8 cellular contexts compared by ENCODE assay signal in genomic region chr6:33391278-33392167, GRCh38. TPM values are rescaled to one million over a fixed set of nuclear protein-coding genes. Genes with fewer than 3 reads are reported as not detected.
DNase-seq lines count a peak whose midpoint lies in the region; ATAC-seq and TF ChIP-seq lines count a peak whose summit lies in the region.

Gene KIFC1 (plus strand): TSS chr6:33391823. CDS start chr6:33391986, 163 bp downstream.

- peak within 1 kb of the TSS; percentile 3; the same call in 1 of the 2 replicates for H3K18ac ChIP-seq in IMR-90 (ENCODE audit: low read depth, low read length)

- TF ChIP-seq RAD21 in IMR-90 (IDR thresholded peaks at IDR 0.05; ENCODE audit: low read length), result peak; percentile 68

- peak within 1 kb of the TSS; percentile 95 for H3K4me2 ChIP-seq in IMR-90 (ENCODE audit: low read depth, low read length)

- H3K4me3 ChIP-seq in IMR-90 (ENCODE audit: insufficient read depth, low read depth, low read length) (peak within 1 kb of the TSS; percentile 58), epithelial cell of esophagus (ENCODE audit: low read length) (peak within 1 kb of the TSS; percentile 74), mucosa of descending colon (peak within 1 kb of the TSS; percentile 20)

- in situ Hi-C loops in IMR-90 (cut with MboI; ENCODE audit: low sequenced_read_pairs), result no loop called here

- peak within 1 kb of the TSS; percentile 51 for H3K23ac ChIP-seq in IMR-90 (ENCODE audit: low read depth, low read length)

- no peaks in the 10 kb centered on the region; the same call in 1 of the 2 replicates for H4K20me1 ChIP-seq in IMR-90 (ENCODE audit: insufficient read depth, low read length)

- whole genome bisulfite sequencing in IMR-90 (ENCODE audit: extremely low coverage in 2 of 2, insufficient read length in 1 of 2), 2 experiments, result 0% methylated on average over 38 of the region's 90 CpGs; no CpG with 5 or more reads in 1 of the 2 experiments

- peak within 1 kb of the TSS; percentile 71; the same call in 1 of the 2 replicates for H2AK5ac ChIP-seq in IMR-90 (ENCODE audit: low read depth, low read length)

- dilution Hi-C loops in IMR-90 (cut with HindIII; ENCODE audit: low sequenced_read_pairs, unreplicated experiment), result no loop called here

- ATAC-seq in GM21526 (IDR thresholded peaks at IDR 0.05; ENCODE audit: low FRiP score, unreplicated experiment) (peak; percentile 86), IMR-90 (ENCODE audit: low read depth) (peak; percentile 95), mucosa of descending colon (peak; percentile 94)

- H3K4me1 ChIP-seq in IMR-90 (ENCODE audit: control insufficient read depth, insufficient read depth, low read length), result no peaks in the 10 kb centered on the region
- peaks cover 12% of the 10 kb centered on the region for H3K4me1 ChIP-seq in mucosa of descending colon (ENCODE audit: low read depth)

- H3K14ac ChIP-seq in IMR-90 (replicated peaks; ENCODE audit: low read depth, low read length), result peak within 1 kb of the TSS; percentile 54

- peak within 1 kb of the TSS; percentile 75 for H4K91ac ChIP-seq in IMR-90 (ENCODE audit: insufficient read depth, low read depth, low read length)

- TF ChIP-seq CTCF in IMR-90 (conservative IDR thresholded peaks at IDR 0.05; ENCODE audit: low read depth, low read length) (peak; percentile 99), epithelial cell of esophagus (IDR thresholded peaks at IDR 0.05; ENCODE audit: insufficient read depth, low read depth, low read length, missing control alignments) (peak; percentile 91), mucosa of descending colon (IDR thresholded peaks at IDR 0.05) (peak; percentile 97)

- H3K27me3 ChIP-seq in IMR-90 (ENCODE audit: control insufficient read depth, insufficient read depth, low read length), result no peaks in the 10 kb centered on the region

- peak within 1 kb of the TSS; percentile 56 for H4K5ac ChIP-seq in IMR-90 (ENCODE audit: low read depth, low read length)

- CTCF ChIA-PET in IMR-90 (lab: Yijun Ruan, JAX), result interaction anchor here (0.7 to 1.3 kb wide), 5 partner anchors 11 to 56 kb away, joined by 3 to 7 read pairs (median 3); no protein-coding TSS in a partner anchor

- peak within 1 kb of the TSS; percentile 65; the same call in 2 of the 3 replicates for H2BK15ac ChIP-seq in IMR-90 (ENCODE audit: low read depth, low read length)

- H3K79me1 ChIP-seq in IMR-90 (ENCODE audit: low read depth in 1 of 2, low read length in 2 of 2), result peaks cover 3 to 7% of the 10 kb centered on the region in 2 experiments; a peak in 1 of 4 replicates

- TF ChIP-seq POLR2A in IMR-90 (IDR thresholded peaks at IDR 0.05; ENCODE audit: low read depth, low read length), result peak; percentile 65; the same call in 1 of the 2 replicates

- peak within 1 kb of the TSS; percentile 92 to 97 for H4K8ac ChIP-seq in IMR-90 (ENCODE audit: low read depth in 2 of 2, low read length in 2 of 2)

- H2BK20ac ChIP-seq in IMR-90 (ENCODE audit: low read depth, low read length), result peak within 1 kb of the TSS; percentile 16; the same call in 1 of the 2 replicates

- peak within 1 kb of the TSS; percentile 71 for H3K4ac ChIP-seq in IMR-90 (ENCODE audit: low read depth, low read length)

- H3K9ac ChIP-seq in IMR-90 (ENCODE audit: low read depth, low read length), result peak within 1 kb of the TSS; percentile 89

- peak; percentile 100 for DNase-seq in DMS114 treated with DMSO at 0.1 percent for 48 hours (lab: John Stamatoyannopoulos, UW; ENCODE audit: unreplicated experiment)
- peak; percentile 100 for DNase-seq in IMR-90
- peak; percentile 100 for DNase-seq in OCI-M1 (lab: John Stamatoyannopoulos, UW)
- DNase-seq in activated T-cell treated with anti-CD3 and anti-CD28 coated beads for 4 hours, result peak; percentile 98
- DNase-seq in epithelial cell of esophagus (ENCODE audit: low read depth), result peak; percentile 100
- DNase-seq in mucosa of descending colon, result peak; percentile 99 to 100 (median 99)
- peak; percentile 98 to 99 for DNase-seq in stimulated activated CD8-positive, alpha-beta memory T cell treated with anti-CD3 and anti-CD28 coated beads, Interleukin-4, amount 100 ng/mL, for 4 hours (ENCODE audit: low read depth in 2 of 2, low spot score in 1 of 2)

- BruUV-seq in IMR-90 (replicated peaks; lab: Mats Ljungman, UMichigan), result no TSS peak

- peak within 1 kb of the TSS; percentile 48 for H3K27ac ChIP-seq in IMR-90 (ENCODE audit: insufficient read depth, low read length)

- intact Hi-C loops in IMR-90 (cut with micrococcal nuclease) (loop anchor here (1.0 to 2.0 kb wide), 3 partner anchors 19 to 34 kb away; partner anchors contain the start of gene CUTA), mucosa of descending colon (cut with DNase I, micrococcal nuclease) (no loop called here)

- POLR2A ChIA-PET in IMR-90 (lab: Charles Lee; ENCODE audit: unreplicated experiment), result no interaction called here

- peaks cover 7% of the 10 kb centered on the region; the same call in 1 of the 2 replicates for H3K9me1 ChIP-seq in IMR-90 (ENCODE audit: insufficient read depth, low read length)

- H3K56ac ChIP-seq in IMR-90 (ENCODE audit: extremely low read depth, insufficient read depth, low read length), result peak within 1 kb of the TSS; percentile 91

- H3K9me3 ChIP-seq in IMR-90 (ENCODE audit: control insufficient read depth, insufficient read depth, low read length) (no peaks in the 10 kb centered on the region), mucosa of descending colon (no peaks in the 10 kb centered on the region)

- peak within 1 kb of the TSS; percentile 98 for H2AK9ac ChIP-seq in IMR-90 (replicated peaks; ENCODE audit: low read depth, low read length, poor library complexity)

- H3K36me3 ChIP-seq in IMR-90 (ENCODE audit: control insufficient read depth, insufficient read depth, low read length) (no peaks in the 10 kb centered on the region), mucosa of descending colon (ENCODE audit: low read depth) (no peaks in the 10 kb centered on the region)

- peak within 1 kb of the TSS; percentile 40 for H2BK120ac ChIP-seq in IMR-90 (ENCODE audit: low read depth, low read length)

- H2BK5ac ChIP-seq in IMR-90 (ENCODE audit: low read depth, low read length, poor library complexity, severe bottlenecking), result peak within 1 kb of the TSS; percentile 59

- H2AFZ ChIP-seq in IMR-90 (replicated peaks; ENCODE audit: low read length, poor library complexity), result peak within 1 kb of the TSS; percentile 92

TF ChIP-seq in IMR-90, 13 proteins besides CTCF, POLR2A, EP300 and RAD21:
- TF ChIP-seq RCOR1 (IDR thresholded peaks at IDR 0.05; ENCODE audit: insufficient replicate concordance, low read length) (no peak), MAZ (IDR thresholded peaks at IDR 0.05; ENCODE audit: borderline replicate concordance, low read depth, low read length) (peak; percentile 94), MXI1 (IDR thresholded peaks at IDR 0.05; ENCODE audit: borderline replicate concordance, low read depth, low read length) (peak; percentile 92), RFX5 (IDR thresholded peaks at IDR 0.05; ENCODE audit: low read depth, low read length) (no peak), CEBPB (IDR thresholded peaks at IDR 0.05; ENCODE audit: low read depth, low read length) (peak; percentile 43; the same call in 1 of the 2 replicates), SMC3 (IDR thresholded peaks at IDR 0.05; ENCODE audit: low read depth, low read length) (peak; percentile 82), BHLHE40 (IDR thresholded peaks at IDR 0.05; ENCODE audit: low read depth, low read length) (peak; percentile 94), MAFK (IDR thresholded peaks at IDR 0.05; ENCODE audit: low read depth, low read length) (no peak), FOS (IDR thresholded peaks at IDR 0.05; ENCODE audit: low read depth, low read length) (0 out of 2 replicates have a peak, but pooled peaks have one; percentile 2), CHD1 (IDR thresholded peaks at IDR 0.05; ENCODE audit: low read depth, low read length) (peak; percentile 36; the same call in 1 of the 2 replicates), NFE2L2 (IDR thresholded peaks at IDR 0.05; ENCODE audit: low read depth, low read length) (no peak; the same call in 1 of the 2 replicates)
- TF ChIP-seq, protein P1, sequence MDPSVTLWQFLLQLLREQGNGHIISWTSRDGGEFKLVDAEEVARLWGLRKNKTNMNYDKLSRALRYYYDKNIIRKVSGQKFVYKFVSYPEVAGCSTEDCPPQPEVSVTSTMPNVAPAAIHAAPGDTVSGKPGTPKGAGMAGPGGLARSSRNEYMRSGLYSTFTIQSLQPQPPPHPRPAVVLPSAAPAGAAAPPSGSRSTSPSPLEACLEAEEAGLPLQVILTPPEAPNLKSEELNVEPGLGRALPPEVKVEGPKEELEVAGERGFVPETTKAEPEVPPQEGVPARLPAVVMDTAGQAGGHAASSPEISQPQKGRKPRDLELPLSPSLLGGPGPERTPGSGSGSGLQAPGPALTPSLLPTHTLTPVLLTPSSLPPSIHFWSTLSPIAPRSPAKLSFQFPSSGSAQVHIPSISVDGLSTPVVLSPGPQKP (IDR thresholded peaks at IDR 0.05; ENCODE audit: borderline replicate concordance, low read depth, low read length), result peak; percentile 20; the same call in 1 of the 2 replicates
- TF ChIP-seq, protein P2, sequence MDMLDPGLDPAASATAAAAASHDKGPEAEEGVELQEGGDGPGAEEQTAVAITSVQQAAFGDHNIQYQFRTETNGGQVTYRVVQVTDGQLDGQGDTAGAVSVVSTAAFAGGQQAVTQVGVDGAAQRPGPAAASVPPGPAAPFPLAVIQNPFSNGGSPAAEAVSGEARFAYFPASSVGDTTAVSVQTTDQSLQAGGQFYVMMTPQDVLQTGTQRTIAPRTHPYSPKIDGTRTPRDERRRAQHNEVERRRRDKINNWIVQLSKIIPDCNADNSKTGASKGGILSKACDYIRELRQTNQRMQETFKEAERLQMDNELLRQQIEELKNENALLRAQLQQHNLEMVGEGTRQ (IDR thresholded peaks at IDR 0.05; ENCODE audit: low read depth, low read length), result peak; percentile 74

RNA-seq across cellular contexts. Expression of gene KIFC1, which starts in this region (rescaled TPM):
- total RNA-seq in IMR-90 (2012; rRNA removed) (33.9 and 35.3 TPM in 2 replicates), mucosa of descending colon (10 to 100 TPM in 1 of 3 donors, 1 to 10 TPM in 2; 3.5 to 21.1 (median 6.3) TPM)
- polyA plus RNA-seq in IMR-90 (2012; rRNA removed), result 40.6 and 41.9 TPM in 2 replicates
- polyA plus RNA-seq in IMR-90 (2012; cell fraction: cytosol; rRNA removed), result 20.3 and 20.6 TPM in 2 replicates
- 33.6 and 50.3 TPM in 2 replicates for polyA plus RNA-seq in IMR-90 (2012; cell fraction: nucleus; rRNA removed; ENCODE audit: low replicate concordance)

Comparison
In these comparisons a context has a peak if more than half of its experiments do, and no peak if none do; other contexts are left out.
1. Peak in every context shown above with its lines: DNase-seq, ATAC-seq, H3K4me3 ChIP-seq and H3K27ac ChIP-seq.
2. H3K4me3 ChIP-seq: peak in every context shown above with its lines; median percentile 74 in epithelial cell of esophagus; 58 in IMR-90; 20 in mucosa of descending colon.